ENCODE assay signal across 26 cellular contexts in genomic region chr12:122018457-122018856, GRCh38. TPM values are rescaled to one million over a fixed set of nuclear protein-coding genes. Genes with fewer than 3 reads are reported as not detected.
DNase-seq lines count a peak whose midpoint lies in the region; ATAC-seq, FAIRE-seq and TF ChIP-seq lines count a peak whose summit lies in the region.
"Had no signal": no experiment of that assay in that cellular context is flagged by ENCODE, and none has a peak within 500 bp of the region (broad histone marks: within the 10 kb centered on the region; RNA-seq: fewer than 3 reads in every experiment).

No MANE protein-coding gene starts in this region.

- no peak for TF ChIP-seq CTCF in CD4-positive, alpha-beta T cell (IDR thresholded peaks at IDR 0.05)
- no peak for TF ChIP-seq CTCF in K562 (IDR thresholded peaks at IDR 0.05 in 2 of 3, conservative IDR thresholded peaks at IDR 0.05 in 1 of 3; ENCODE audit: insufficient read depth in 2 of 3, low read depth in 1 of 3, low read length in 3 of 3)
- TF ChIP-seq CTCF in osteoblast (IDR thresholded peaks at IDR 0.05; ENCODE audit: extremely low read depth, low read depth, low read length) = no peak
- TF ChIP-seq CTCF in smooth muscle cell (IDR thresholded peaks at IDR 0.05; ENCODE audit: borderline replicate concordance, insufficient read depth, poor library complexity, severe bottlenecking) = no peak

- H3K4me2 ChIP-seq in Karpas-422 (ENCODE audit: low read depth, low read length, poor library complexity, severe bottlenecking) = no peak overlapping the region
- H3K4me2 ChIP-seq in K562 (ENCODE audit: insufficient read depth, low read length) = no peak overlapping the region
- no peak overlapping the region for H3K4me2 ChIP-seq in osteoblast (ENCODE audit: insufficient read depth, low read length)
- H3K4me2 ChIP-seq in smooth muscle cell = no peak overlapping the region
- H3K4me2 ChIP-seq: SK-N-SH had no signal

- H3K79me2 ChIP-seq in Karpas-422 (ENCODE audit: low read length) (peaks cover 34% of the 10 kb centered on the region), K562 (ENCODE audit: control insufficient read depth, insufficient read depth, low read length) (peaks cover 15% of the 10 kb centered on the region), osteoblast (ENCODE audit: insufficient read depth, low read length) (peaks cover 10% of the 10 kb centered on the region), smooth muscle cell (ENCODE audit: low read depth) (no peaks in the 10 kb centered on the region)

- peaks cover 11% of the 10 kb centered on the region for H3K4me1 Mint-ChIP-seq in CD4-positive, alpha-beta T cell (ENCODE audit: low read depth)

- H3K9me2 ChIP-seq in Karpas-422 (replicated peaks; ENCODE audit: insufficient read depth, low read length) = no peaks in the 10 kb centered on the region
- H3K9me2 ChIP-seq: SK-N-SH had no signal

- peaks cover 4% of the 10 kb centered on the region for H3K27me3 ChIP-seq in CD4-positive, alpha-beta T cell (ENCODE audit: control insufficient read depth, insufficient read depth, low read length)
- no peaks in the 10 kb centered on the region for H3K27me3 ChIP-seq in Karpas-422 (ENCODE audit: low read length)
- H3K27me3 ChIP-seq in K562 (ENCODE audit: control insufficient read depth in 2 of 2, insufficient read depth in 2 of 2, low read length in 2 of 2) = no peaks in the 10 kb centered on the region; a peak in 1 of 5 replicates
- no peaks in the 10 kb centered on the region for H3K27me3 ChIP-seq in osteoblast (ENCODE audit: insufficient read depth, low read length)
- H3K27me3 ChIP-seq in smooth muscle cell (ENCODE audit: low read depth) = peaks cover 12% of the 10 kb centered on the region
- H3K27me3 ChIP-seq: Peyer's patch had no signal

- TF ChIP-seq EP300 in K562 (IDR thresholded peaks at IDR 0.05; ENCODE audit: low read length) = no peak

- TF ChIP-seq RAD21 in K562 (CRISPR knock-in tag; conservative IDR thresholded peaks at IDR 0.05 in 1 of 2, IDR thresholded peaks at IDR 0.05 in 1 of 2) = no peak

- no peak for FAIRE-seq in K562 (lab: Jason Lieb, UNC)
- FAIRE-seq: A204.1, GM18507, H54 had no signal

- H2AFZ ChIP-seq in Karpas-422 (ENCODE audit: low read length) (no peak overlapping the region), K562 (ENCODE audit: low read depth, low read length) (no peak overlapping the region), osteoblast (ENCODE audit: low read length) (no peak overlapping the region), smooth muscle cell (ENCODE audit: low read depth) (no peak overlapping the region)

- H3K27me3 Mint-ChIP-seq in CD4-positive, alpha-beta T cell = peaks cover 10% of the 10 kb centered on the region

- BruUV-seq in K562 (replicated peaks; lab: Mats Ljungman, UMichigan) = no TSS peak

- H3K27ac ChIP-seq in CD4-positive, alpha-beta T cell (ENCODE audit: low read depth, low read length) = no peak overlapping the region
- H3K27ac ChIP-seq in Karpas-422 (ENCODE audit: low read length) = peak overlapping the region; percentile 92
- no peak overlapping the region for H3K27ac ChIP-seq in K562 (ENCODE audit: extremely low read depth, low read depth, low read length)
- no peak overlapping the region for H3K27ac ChIP-seq in osteoblast (ENCODE audit: low read depth, low read length)
- no peak overlapping the region for H3K27ac ChIP-seq in smooth muscle cell (ENCODE audit: low read depth)
- H3K27ac ChIP-seq: Peyer's patch had no signal

- no peak for TF ChIP-seq POLR2A in K562 (conservative IDR thresholded peaks at IDR 0.05)

- H3K36me3 ChIP-seq in Karpas-422 (ENCODE audit: insufficient read depth, low read length) = peaks cover 10% of the 10 kb centered on the region; the same call in 1 of the 2 replicates
- no peaks in the 10 kb centered on the region for H3K36me3 ChIP-seq in K562 (ENCODE audit: control insufficient read depth, insufficient read depth, low read length)
- no peaks in the 10 kb centered on the region for H3K36me3 ChIP-seq in osteoblast (ENCODE audit: insufficient read depth, low read length)
- H3K36me3 ChIP-seq in smooth muscle cell (ENCODE audit: low read depth) = no peaks in the 10 kb centered on the region
- H3K36me3 ChIP-seq: Peyer's patch had no signal

- peak overlapping the region; percentile 58 for H3K4me3 Mint-ChIP-seq in CD4-positive, alpha-beta T cell
- H3K4me3 Mint-ChIP-seq: CD8-positive, alpha-beta T cell had no signal

- no peaks in the 10 kb centered on the region for H3K9me1 ChIP-seq in K562 (ENCODE audit: control insufficient read depth, insufficient read depth, low read length)

- CTCF ChIA-PET in CD4-positive, alpha-beta T cell (lab: Charles Lee) = no interaction called here
- CTCF ChIA-PET in K562 (lab: Yijun Ruan, JAX; ENCODE audit: low intra/inter-chr PET ratio) = no interaction called here

- H4K20me1 ChIP-seq in Karpas-422 (ENCODE audit: insufficient read depth, low read depth, low read length) = no peaks in the 10 kb centered on the region
- H4K20me1 ChIP-seq in K562 (replicated peaks; ENCODE audit: control insufficient read depth, insufficient read depth, low read length) = no peaks in the 10 kb centered on the region
- H4K20me1 ChIP-seq in osteoblast (ENCODE audit: insufficient read depth, low read length) = no peaks in the 10 kb centered on the region
- no peaks in the 10 kb centered on the region for H4K20me1 ChIP-seq in smooth muscle cell (ENCODE audit: low read depth)

- H3F3A ChIP-seq in smooth muscle cell (ENCODE audit: low read depth) = peaks cover under 1% of the 10 kb centered on the region

- peaks cover 4% of the 10 kb centered on the region for H3K9me3 Mint-ChIP-seq in CD4-positive, alpha-beta T cell

- no peak overlapping the region for H3K4me3 ChIP-seq in Karpas-422 (ENCODE audit: low read length)
- no peak overlapping the region for H3K4me3 ChIP-seq in K562
- no peak overlapping the region for H3K4me3 ChIP-seq in osteoblast (ENCODE audit: insufficient read depth, low read length)
- no peak overlapping the region for H3K4me3 ChIP-seq in smooth muscle cell
- H3K4me3 ChIP-seq: Peyer's patch had no signal

- peaks cover 6% of the 10 kb centered on the region for H3K9me3 ChIP-seq in CD4-positive, alpha-beta T cell (ENCODE audit: control insufficient read depth, low read length)
- H3K9me3 ChIP-seq in Karpas-422 (ENCODE audit: low read length) = 0 out of 2 replicates have a peak, but pooled peaks cover 3% of the 10 kb centered on the region
- H3K9me3 ChIP-seq in K562 (replicated peaks; ENCODE audit: control insufficient read depth, insufficient read depth, low read depth, low read length) = peaks cover 5% of the 10 kb centered on the region; the same call in 1 of the 2 replicates
- no peaks in the 10 kb centered on the region for H3K9me3 ChIP-seq in osteoblast (ENCODE audit: low read depth, low read length)
- no peaks in the 10 kb centered on the region for H3K9me3 ChIP-seq in smooth muscle cell (replicated peaks; ENCODE audit: low read depth)
- H3K9me3 ChIP-seq: Peyer's patch had no signal

- POLR2A ChIA-PET in CD4-positive, alpha-beta T cell (lab: Charles Lee) = no interaction called here
- POLR2A ChIA-PET in K562 (lab: Yijun Ruan, JAX) = interaction anchor here (0.8 kb wide), 1 partner anchor 9 kb away, joined by 3 read pairs; no protein-coding TSS in a partner anchor

- DNase-seq in CD4-positive, alpha-beta T cell = no peak
- DNase-seq in Karpas-422 = peak; percentile 51
- peak in 1 of 4 experiments; percentile 23 for DNase-seq in K562 (ENCODE audit: extremely low read depth in 1 of 4, low spot score in 3 of 4)
- DNase-seq in osteoblast (ENCODE audit: insufficient read length, low spot score, missing footprints) = peak; percentile 27
- no peak for DNase-seq in cardiac septum (ENCODE audit: low spot score)
- DNase-seq in activated naive CD4-positive, alpha-beta T cell treated with Interleukin-2 at 50 U/mL for 16 hours = no peak
- DNase-seq in smooth muscle cell (lab: John Stamatoyannopoulos, UW; ENCODE audit: unreplicated experiment) = no peak
- DNase-seq: C1 segment of cervical spinal cord; Caco-2; CD8-positive, alpha-beta T cell; DMS 273 treated with DMSO at 0.1 percent for 48 hours; DMS79; Kasumi-1; NCI-H1048; NCI-H1417; NCI-H1694; NCI-H2029 treated with DMSO at 0.1 percent for 48 hours; NCI-H2227 treated with DMSO at 0.1 percent for 48 hours; NCI-H526 treated with DMSO at 0.1 percent for 48 hours; OCI-M1; Peyer's patch; SIG-M5; SK-N-SH had no signal

- no peak overlapping the region for H3K27ac Mint-ChIP-seq in CD4-positive, alpha-beta T cell
- H3K27ac Mint-ChIP-seq: CD8-positive, alpha-beta T cell had no signal

- no peak for ATAC-seq in CD4-positive, alpha-beta T cell (ENCODE audit: poor library complexity)
- ATAC-seq in K562 = no peak
- ATAC-seq: CD8-positive, alpha-beta T cell had no signal

- in situ Hi-C loops in K562 (cut with MboI) = no loop called here

- H3K4me1 ChIP-seq in Karpas-422 (ENCODE audit: low read length) (peaks cover 50% of the 10 kb centered on the region), K562 (replicated peaks in 1 of 2; ENCODE audit: control insufficient read depth in 2 of 2, insufficient read depth in 2 of 2, low read length in 2 of 2) (peaks cover 13 to 23% of the 10 kb centered on the region in 2 experiments), osteoblast (ENCODE audit: insufficient read depth, low read length) (peaks cover 10% of the 10 kb centered on the region), smooth muscle cell (ENCODE audit: low read depth) (peaks cover 4% of the 10 kb centered on the region)

- intact Hi-C loops in CD4-positive, alpha-beta T cell (cut with DNase I, micrococcal nuclease) = no loop called here
- intact Hi-C loops in K562 (cut with micrococcal nuclease) = no loop called here
- intact Hi-C loops in cardiac septum (cut with DNase I) = no loop called here

- peaks cover 4% of the 10 kb centered on the region for H3K36me3 Mint-ChIP-seq in CD4-positive, alpha-beta T cell (ENCODE audit: low read depth)

- H3K9ac ChIP-seq in Karpas-422 (ENCODE audit: low read length) (peak overlapping the region; percentile 2; the same call in 1 of the 2 replicates), K562 (ENCODE audit: insufficient read depth in 1 of 2, low read depth in 2 of 2, low read length in 2 of 2) (no peak overlapping the region), smooth muscle cell (ENCODE audit: low read depth) (no peak overlapping the region)
- H3K9ac ChIP-seq: SK-N-SH had no signal

RNA-seq across cellular contexts. Expression of gene BCL7A, which starts 3.2 kb away (rescaled TPM):
- total RNA-seq in CD4-positive, alpha-beta T cell = 1 to 10 TPM; 3.5 to 4.4 TPM
- 67.2 and 75.5 TPM in 2 replicates for total RNA-seq in Karpas-422 (2014; rRNA removed; shearing (Covaris generic); ENCODE audit: low replicate concordance)
- total RNA-seq in K562 (2011; cell fraction: chromatin; rRNA removed; ENCODE audit: low replicate concordance) = 14.3 and 26.5 TPM in 2 replicates
- 14.6 and 18.5 TPM in 2 replicates for total RNA-seq in K562 (2011; cell fraction: nucleolus; rRNA removed)
- 12.9 and 13.2 TPM in 2 replicates for total RNA-seq in K562 (2011; cell fraction: nucleoplasm; rRNA removed)
- total RNA-seq in K562 (2014; rRNA removed) (16.1 and 23.1 TPM in 2 replicates), K562 (2014; rRNA removed; fragmentation: Illumina TruSeq; extraction: Trizol) (11.0 and 13.6 TPM in 2 replicates), K562 (2015; rRNA removed; fragmentation: Illumina TruSeq; extraction: Trizol) (14.9 TPM in 2 replicates), K562 (2021) (19.9 and 21.9 TPM in 2 replicates), osteoblast (4.4 and 4.7 TPM in 2 replicates), cardiac septum (18.2 TPM), smooth muscle cell (2.7 and 4.3 TPM in 2 replicates)
- polyA plus RNA-seq in K562 (2011; rRNA removed) (11.2 and 11.5 TPM in 2 replicates), K562 (2014; fragmentation: Illumina TruSeq; extraction: Trizol) (19.5 and 20.1 TPM in 2 replicates), K562 (2014; fragmentation: Nextera tagmentation; extraction: Ambion mirVana) (under 1 TPM; 0.25 to 0.30 TPM), K562 (2014; rRNA removed) (16.8 and 17.1 TPM in 2 replicates), smooth muscle cell (3.0 and 5.7 TPM in 2 replicates)
- 13.9 and 19.9 TPM in 2 replicates for polyA plus RNA-seq in K562 (2011; cell fraction: cytosol; rRNA removed)
- polyA plus RNA-seq in K562 (2011; cell fraction: nucleus; rRNA removed) = 9.8 and 12.1 TPM in 2 replicates
- polyA plus RNA-seq in K562 (2012) = 14.5 and 17.2 TPM in 2 replicates
- polyA minus RNA-seq in K562 (2011; rRNA and poly(A)+ RNA removed) = 9.0 and 9.8 TPM in 2 replicates
- polyA minus RNA-seq in K562 (2011; cell fraction: cytosol; rRNA and poly(A)+ RNA removed) = 8.2 and 11.0 TPM in 2 replicates
- polyA minus RNA-seq in K562 (2011; cell fraction: nucleus; rRNA and poly(A)+ RNA removed) = 2.8 and 4.3 TPM in 2 replicates

Comparison
In these comparisons a context has a peak if more than half of its experiments do, and no peak if none do; other contexts are left out.
1. DNase-seq: peak in Karpas-422 (single experiment) and osteoblast (single experiment); none in CD4-positive, alpha-beta T cell (0 of 10), cardiac septum (single experiment), activated naive CD4-positive, alpha-beta T cell treated with Interleukin-2 at 50 U/mL for 16 hours (single experiment) and smooth muscle cell (single experiment).